1 cellular context compared by ENCODE assay signal in genomic region chr10:52577047-52577446, GRCh38.
TF ChIP-seq lines count a peak whose summit lies in the region.

No MANE protein-coding gene starts in this region.

TF ChIP-seq in HCT116, 20 proteins besides CTCF, POLR2A, EP300 and RAD21 (continued from another document):
- TF ChIP-seq SP1 (IDR thresholded peaks at IDR 0.05; ENCODE audit: low read depth): no peak
- TF ChIP-seq FOSL1 (IDR thresholded peaks at IDR 0.05; ENCODE audit: low read depth): no peak
- no peak for TF ChIP-seq POLR2AphosphoS5 (IDR thresholded peaks at IDR 0.05; ENCODE audit: low read depth, low read length)
- no peak for TF ChIP-seq YY1 (IDR thresholded peaks at IDR 0.05; ENCODE audit: extremely low read depth, insufficient replicate concordance, low read depth, low read length)
- no peak for TF ChIP-seq EGR1 (IDR thresholded peaks at IDR 0.05; ENCODE audit: low read depth)
TF ChIP-seq in HCT116: peak in this region for 0.
